Comparison of ENCODE assay signal across 28 cellular contexts in the genomic region with DNA sequence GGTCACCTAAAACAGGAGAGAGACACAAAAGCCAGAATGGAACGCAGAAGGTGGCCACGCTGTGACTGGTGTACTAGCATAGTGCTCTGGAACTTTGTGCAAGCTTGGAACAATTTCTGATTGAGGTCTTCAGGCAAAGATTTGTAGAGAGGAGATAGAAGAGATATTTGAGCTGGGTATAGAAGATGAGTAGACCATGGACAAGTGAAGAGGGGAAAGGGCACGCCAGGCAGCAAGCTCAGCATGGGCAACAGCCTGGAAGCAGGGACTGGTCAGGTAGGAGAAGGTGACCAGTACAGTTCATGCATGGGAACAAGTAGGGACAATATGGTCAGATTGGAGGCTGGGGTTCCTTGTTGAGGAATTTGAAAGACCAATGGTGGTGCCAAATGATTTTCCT. TPM values are rescaled to one million over a fixed set of nuclear protein-coding genes. Genes with fewer than 3 reads are reported as not detected.
"Had no signal": no experiment of that assay in that cellular context is flagged by ENCODE, and none has a peak within 500 bp of the region (broad histone marks: within the 10 kb centered on the region; RNA-seq: fewer than 3 reads in every experiment).

No MANE protein-coding gene starts in this region.

- H3K4me3 ChIP-seq: coronary artery, esophagus muscularis mucosa, lung, prostate gland, skin epidermis, spleen, testis, tibial artery had no signal

- H3K4me3 Mint-ChIP-seq: memory B cell; natural killer cell; neural crest cell; stimulated activated memory B cell treated with anti-CD40 and anti-IgM and Interleukin-4, amounts not matched to agents 10 μg/mL and 1 μg/mL and 100 μg/mL, for 72 hours; type B pancreatic cell had no signal

- H3K36me3 ChIP-seq: neutrophil, prostate gland, spleen had no signal

- DNase-seq: dermis blood vessel endothelial cell; effector memory CD4-positive, alpha-beta T cell; foreskin keratinocyte; glutamatergic neuron; natural killer cell; right cardiac atrium; spleen; stimulated activated CD4-positive, alpha-beta T cell treated with anti-CD3 and anti-CD28 coated beads, Interleukin-4, amount 100 ng/mL, for 4 hours; stimulated activated naive CD8-positive, alpha-beta T cell treated with anti-CD3 and anti-CD28 coated beads, Interleukin-15, Interleukin-2, amounts not matched to agents 100 U/mL and 50 U/mL, for 24 hours; substantia nigra; testis; tibial artery had no signal

- H3K27me3 ChIP-seq: neutrophil, testis, tibial artery had no signal

- FAIRE-seq: endothelial cell of umbilical vein, keratinocyte had no signal

- H3K27ac Mint-ChIP-seq: memory B cell; natural killer cell; stimulated activated memory B cell treated with anti-CD40 and anti-IgM and Interleukin-4, amounts not matched to agents 10 μg/mL and 1 μg/mL and 100 μg/mL, for 72 hours; type B pancreatic cell had no signal

- H3K36me3 Mint-ChIP-seq: natural killer cell, type B pancreatic cell had no signal

- H3K27ac ChIP-seq: coronary artery, esophagus muscularis mucosa, foreskin keratinocyte, neutrophil, parathyroid adenoma, prostate gland, skin epidermis, spleen, testis, tibial artery had no signal

- ATAC-seq: foreskin keratinocyte; natural killer cell; right cardiac atrium; stimulated activated memory B cell treated with anti-CD40 and anti-IgM and Interleukin-4, amounts not matched to agents 10 μg/mL and 1 μg/mL and 100 μg/mL, for 72 hours; stimulated activated naive CD8-positive, alpha-beta T cell treated with anti-CD3 and anti-CD28 coated beads, Interleukin-15, Interleukin-2, amounts not matched to agents 100 U/mL and 50 U/mL, for 24 hours had no signal

- H3K9ac ChIP-seq: parathyroid adenoma had no signal

- H3K4me1 Mint-ChIP-seq: natural killer cell, neural crest cell had no signal

- H3K9me3 ChIP-seq: neutrophil, prostate gland, testis had no signal

- H3K4me1 ChIP-seq: esophagus muscularis mucosa, foreskin keratinocyte, parathyroid adenoma, prostate gland, testis, tibial artery had no signal

- H2AFZ ChIP-seq: parathyroid adenoma had no signal

- H3K79me2 ChIP-seq: parathyroid adenoma had no signal

RNA-seq across cellular contexts. Expression of a gene that starts 24.4 kb away (rescaled TPM):
- total RNA-seq: endothelial cell of umbilical vein, epithelial cell of proximal tubule, foreskin keratinocyte, neural crest cell, renal cortical epithelial cell had no signal
- polyA plus RNA-seq: fibroblast of lung, foreskin keratinocyte, keratinocyte had no signal
